Comparison of ENCODE assay signal across 10 cellular contexts in the genomic region with DNA sequence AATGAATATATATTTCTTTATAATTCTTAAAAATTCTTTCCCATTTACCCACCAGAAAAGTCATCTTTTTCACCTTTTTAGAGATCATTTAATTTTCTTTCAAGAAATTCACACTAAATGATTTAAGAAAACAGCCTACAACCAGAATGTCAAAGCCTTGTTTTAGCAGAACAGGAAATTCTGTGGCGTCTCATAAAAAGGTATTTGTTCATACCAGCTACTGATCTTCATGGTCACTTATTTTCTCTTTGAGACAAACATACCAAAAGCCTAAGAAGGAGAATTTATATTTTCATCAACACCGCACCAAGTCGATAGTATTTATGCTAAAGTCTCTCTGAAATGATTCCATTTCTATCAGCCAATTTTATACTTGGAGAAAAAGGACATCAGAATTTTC.
DNase-seq lines count a peak whose midpoint lies in the region; ATAC-seq and TF ChIP-seq lines count a peak whose summit lies in the region.
"Had no signal": no experiment of that assay in that cellular context is flagged by ENCODE, and none has a peak within 500 bp of the region (broad histone marks: within the 10 kb centered on the region; RNA-seq: fewer than 3 reads in every experiment).

No MANE protein-coding gene starts in this region.

- H3K36me3 Mint-ChIP-seq in CD8-positive, alpha-beta memory T cell, result peaks cover 50 to 98% (median 70%) of the 10 kb centered on the region in 3 donors

- H3K9me2 ChIP-seq in PC-9 (ENCODE audit: insufficient read depth), result no peaks in the 10 kb centered on the region

- peak overlapping the region; percentile 52 for H3K27ac ChIP-seq in CD8-positive, alpha-beta memory T cell (ENCODE audit: low read depth, low read length)
- H3K27ac ChIP-seq in mammary epithelial cell (ENCODE audit: insufficient read depth, low read depth, low read length) (peak overlapping the region; percentile 3), gastrocnemius medialis (peak overlapping the region; percentile 57 to 70 (median 68)), PC-9 (no peak overlapping the region)

- peaks cover 0 to 2% of the 10 kb centered on the region in 2 donors for H3K27me3 Mint-ChIP-seq in CD8-positive, alpha-beta memory T cell

- peak overlapping the region; percentile 44 for H3K4me3 ChIP-seq in CD8-positive, alpha-beta memory T cell (ENCODE audit: low read length)
- peak overlapping the region; percentile 37 for H3K4me3 ChIP-seq in MG63
- no peak overlapping the region for H3K4me3 ChIP-seq in mammary epithelial cell (replicated peaks in 1 of 3; ENCODE audit: insufficient read depth in 1 of 3, low read depth in 2 of 3, low read length in 3 of 3)
- H3K4me3 ChIP-seq in gastrocnemius medialis, result peak overlapping the region in 2 of 4 donors; percentile 14 to 21
- no peak overlapping the region for H3K4me3 ChIP-seq in PC-9

- BruUV-seq in mammary epithelial cell (replicated peaks; lab: Mats Ljungman, UMichigan) (no TSS peak), PC-9 (replicated peaks; lab: Mats Ljungman, UMichigan) (no TSS peak)

- H3K4me2 ChIP-seq in mammary epithelial cell (ENCODE audit: insufficient read depth, low read depth, low read length) (peak overlapping the region; percentile 61), PC-9 (no peak overlapping the region)

- intact Hi-C loops in mammary epithelial cell (cut with micrococcal nuclease), result no loop called here
- intact Hi-C loops in gastrocnemius medialis (cut with DNase I; ENCODE audit: low total_unique reads), result loop anchor here (5.0 kb wide), 2 partner anchors 40 to 145 kb away; no protein-coding TSS in a partner anchor
- intact Hi-C loops in PC-9 (cut with micrococcal nuclease; ENCODE audit: unreplicated experiment), result no loop called here

- no peak overlapping the region for H3K9ac ChIP-seq in mammary epithelial cell (ENCODE audit: insufficient read depth, low read length)

- peak overlapping the region; percentile 72 to 89 (median 81) for H3K4me3 Mint-ChIP-seq in CD8-positive, alpha-beta memory T cell

- H3K79me2 ChIP-seq in mammary epithelial cell (ENCODE audit: insufficient read depth, low read length), result peaks cover 92% of the 10 kb centered on the region
- H3K79me2 ChIP-seq in PC-9 (ENCODE audit: low read depth), result no peaks in the 10 kb centered on the region

- H3K27me3 ChIP-seq in CD8-positive, alpha-beta memory T cell (ENCODE audit: insufficient read depth, low read length, poor library complexity, severe bottlenecking), result no peaks in the 10 kb centered on the region
- H3K27me3 ChIP-seq in MG63, result no peaks in the 10 kb centered on the region
- no peaks in the 10 kb centered on the region for H3K27me3 ChIP-seq in mammary epithelial cell (ENCODE audit: insufficient read depth, low read length)
- no peaks in the 10 kb centered on the region for H3K27me3 ChIP-seq in gastrocnemius medialis
- no peaks in the 10 kb centered on the region for H3K27me3 ChIP-seq in PC-9 (ENCODE audit: insufficient read depth, low read depth)

- no peaks in the 10 kb centered on the region for H4K20me1 ChIP-seq in mammary epithelial cell (ENCODE audit: insufficient read depth, low read length)
- no peaks in the 10 kb centered on the region for H4K20me1 ChIP-seq in PC-9 (ENCODE audit: insufficient read depth)

- dilution Hi-C loops in mammary epithelial cell (cut with HindIII; ENCODE audit: low sequenced_read_pairs), result loop anchor here (5.0 kb wide), 2 partner anchors 55 to 95 kb away; no protein-coding TSS in a partner anchor

- no peak overlapping the region for H2AFZ ChIP-seq in mammary epithelial cell (ENCODE audit: low read depth, low read length)
- H2AFZ ChIP-seq in PC-9, result no peak overlapping the region

- H3K27ac Mint-ChIP-seq in CD8-positive, alpha-beta memory T cell, result peak overlapping the region; percentile 82 to 99 (median 96)

- H3K9me3 ChIP-seq in CD8-positive, alpha-beta memory T cell (ENCODE audit: low read length), result no peaks in the 10 kb centered on the region
- H3K9me3 ChIP-seq in MG63 (no peaks in the 10 kb centered on the region), mammary epithelial cell (replicated peaks; ENCODE audit: insufficient read depth, low read length) (no peaks in the 10 kb centered on the region), gastrocnemius medialis (no peaks in the 10 kb centered on the region), PC-9 (ENCODE audit: insufficient read depth, low read depth) (no peaks in the 10 kb centered on the region)

- H3K9me3 Mint-ChIP-seq in CD8-positive, alpha-beta memory T cell, result no peaks in the 10 kb centered on the region

- peaks cover 88% of the 10 kb centered on the region for H3K36me3 ChIP-seq in CD8-positive, alpha-beta memory T cell (ENCODE audit: insufficient read depth, low read length)
- H3K36me3 ChIP-seq in MG63 (peaks cover 94% of the 10 kb centered on the region), mammary epithelial cell (ENCODE audit: insufficient read depth, low read length) (peaks cover 44% of the 10 kb centered on the region), gastrocnemius medialis (peaks cover 0 to 17% of the 10 kb centered on the region in 2 donors), PC-9 (ENCODE audit: low read depth) (peaks cover 29% of the 10 kb centered on the region; the same call in 1 of the 2 replicates)

- H3K4me1 Mint-ChIP-seq in CD8-positive, alpha-beta memory T cell, result peaks cover 98 to 100% (median 99%) of the 10 kb centered on the region in 3 donors

- 74% methylated on average over 3 of the region's 3 CpGs for WGBS in mammary epithelial cell (ENCODE audit: low coverage, missing lambda C conversion rate)

- in situ Hi-C loops in mammary epithelial cell (cut with MboI; ENCODE audit: low sequenced_read_pairs in 2 of 2), result loop anchor here in 1 of 2 donors (25.0 kb wide), 1 partner anchor 320 kb away; no protein-coding TSS in a partner anchor
- in situ Hi-C loops in gastrocnemius medialis (cut with MboI; ENCODE audit: low sequenced_read_pairs in 4 of 4), result loop anchor here in 1 of 4 donors (25.0 kb wide), 1 partner anchor 155 kb away; no protein-coding TSS in a partner anchor

- ATAC-seq in gastrocnemius medialis, result no peak
- ATAC-seq in HG03378 (IDR thresholded peaks at IDR 0.05; ENCODE audit: unreplicated experiment), result no peak
- ATAC-seq in HG03135 (IDR thresholded peaks at IDR 0.05; ENCODE audit: unreplicated experiment), result no peak
- no peak for ATAC-seq in GM21381 (IDR thresholded peaks at IDR 0.05; ENCODE audit: unreplicated experiment)

- CTCF ChIA-PET in CD8-positive, alpha-beta memory T cell (lab: Charles Lee), result interaction anchor here (1.0 to 3.1 kb wide), 12 partner anchors 9 to 192 kb away, joined by 3 to 13 read pairs (median 4); no protein-coding TSS in a partner anchor
- CTCF ChIA-PET in mammary epithelial cell (lab: Charles Lee; ENCODE audit: low non-redundant PET) (interaction anchor here (0.6 kb wide), 1 partner anchor 159 kb away, joined by 3 read pairs; no protein-coding TSS in a partner anchor), PC-9 (lab: Charles Lee) (no interaction called here)

- POLR2A ChIA-PET in CD8-positive, alpha-beta memory T cell (lab: Charles Lee), result interaction anchor here (0.6 to 2.0 kb wide), 18 partner anchors 8 to 443 kb away, joined by 3 to 15 read pairs (median 4); no protein-coding TSS in a partner anchor
- POLR2A ChIA-PET in PC-9 (lab: Charles Lee; ENCODE audit: unreplicated experiment), result no interaction called here

- no peak for DNase-seq in CD8-positive, alpha-beta memory T cell
- DNase-seq in MG63, result no peak
- no peak for DNase-seq in mammary epithelial cell
- DNase-seq in gastrocnemius medialis, result no peak
- DNase-seq in PC-9, result no peak
- DNase-seq: NCI-H1048; stimulated activated CD4-positive, alpha-beta T cell treated with anti-CD3 and anti-CD28 coated beads, Interleukin-4, amount 100 ng/mL, for 1 hour had no signal

- no peaks in the 10 kb centered on the region for H3F3A ChIP-seq in PC-9 (ENCODE audit: insufficient read depth, low read depth)

- no peak for TF ChIP-seq CTCF in mammary epithelial cell (conservative IDR thresholded peaks at IDR 0.05 in 1 of 2, IDR thresholded peaks at IDR 0.05 in 1 of 2; ENCODE audit: extremely low read depth in 1 of 2, insufficient read depth in 1 of 2, low read depth in 1 of 2, low read length in 2 of 2)
- TF ChIP-seq CTCF in gastrocnemius medialis (IDR thresholded peaks at IDR 0.05 in 4 of 5, conservative IDR thresholded peaks at IDR 0.05 in 1 of 5), result no peak
- no peak for TF ChIP-seq CTCF in PC-9 (conservative IDR thresholded peaks at IDR 0.05)

- peaks cover 99% of the 10 kb centered on the region for H3K4me1 ChIP-seq in CD8-positive, alpha-beta memory T cell (ENCODE audit: insufficient read depth, low read length)
- H3K4me1 ChIP-seq in mammary epithelial cell (ENCODE audit: insufficient read depth, low read length) (peaks cover 24% of the 10 kb centered on the region), gastrocnemius medialis (peaks cover 49 to 76% of the 10 kb centered on the region in 2 donors), PC-9 (replicated peaks; ENCODE audit: insufficient read depth) (peaks cover 6% of the 10 kb centered on the region)

- no peak for TF ChIP-seq POLR2A in gastrocnemius medialis (IDR thresholded peaks at IDR 0.05)

Comparison
In these comparisons a context has a peak if more than half of its experiments do, and no peak if none do; other contexts are left out.
1. H3K4me3 ChIP-seq: peak in CD8-positive, alpha-beta memory T cell (single experiment) and MG63 (single experiment); none in mammary epithelial cell (0 of 3) and PC-9 (single experiment).